Comparison of ENCODE assay signal across 1 cellular context in the genomic region with DNA sequence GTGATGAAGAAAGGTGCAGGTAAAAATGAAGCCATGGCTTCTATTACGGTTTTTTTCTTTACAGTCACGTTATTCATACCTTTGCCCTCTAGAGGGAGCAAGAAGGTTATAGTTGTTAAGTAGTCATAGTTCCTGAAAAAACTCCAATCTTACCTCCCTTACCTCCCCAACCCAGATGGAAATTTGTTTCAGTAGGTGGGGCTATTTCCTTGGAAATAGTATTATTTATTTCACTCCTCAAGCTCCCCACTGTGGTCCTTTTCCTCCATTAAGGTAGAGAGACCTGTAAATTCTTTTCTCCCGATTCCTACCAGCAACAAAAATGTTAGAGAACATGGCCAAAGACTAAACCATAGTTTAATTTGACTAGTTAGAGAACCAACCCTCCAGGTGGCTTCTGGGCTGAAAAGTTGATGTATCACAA.
A peak's percentile ranks its signal among the peaks of the same experiment; 100 is the strongest.
TF ChIP-seq lines count a peak whose summit lies in the region.

No MANE protein-coding gene starts in this region.

TF ChIP-seq in K562, 482 proteins besides CTCF, POLR2A, EP300 and RAD21 (continued from another document):
- TF ChIP-seq, protein P1, sequence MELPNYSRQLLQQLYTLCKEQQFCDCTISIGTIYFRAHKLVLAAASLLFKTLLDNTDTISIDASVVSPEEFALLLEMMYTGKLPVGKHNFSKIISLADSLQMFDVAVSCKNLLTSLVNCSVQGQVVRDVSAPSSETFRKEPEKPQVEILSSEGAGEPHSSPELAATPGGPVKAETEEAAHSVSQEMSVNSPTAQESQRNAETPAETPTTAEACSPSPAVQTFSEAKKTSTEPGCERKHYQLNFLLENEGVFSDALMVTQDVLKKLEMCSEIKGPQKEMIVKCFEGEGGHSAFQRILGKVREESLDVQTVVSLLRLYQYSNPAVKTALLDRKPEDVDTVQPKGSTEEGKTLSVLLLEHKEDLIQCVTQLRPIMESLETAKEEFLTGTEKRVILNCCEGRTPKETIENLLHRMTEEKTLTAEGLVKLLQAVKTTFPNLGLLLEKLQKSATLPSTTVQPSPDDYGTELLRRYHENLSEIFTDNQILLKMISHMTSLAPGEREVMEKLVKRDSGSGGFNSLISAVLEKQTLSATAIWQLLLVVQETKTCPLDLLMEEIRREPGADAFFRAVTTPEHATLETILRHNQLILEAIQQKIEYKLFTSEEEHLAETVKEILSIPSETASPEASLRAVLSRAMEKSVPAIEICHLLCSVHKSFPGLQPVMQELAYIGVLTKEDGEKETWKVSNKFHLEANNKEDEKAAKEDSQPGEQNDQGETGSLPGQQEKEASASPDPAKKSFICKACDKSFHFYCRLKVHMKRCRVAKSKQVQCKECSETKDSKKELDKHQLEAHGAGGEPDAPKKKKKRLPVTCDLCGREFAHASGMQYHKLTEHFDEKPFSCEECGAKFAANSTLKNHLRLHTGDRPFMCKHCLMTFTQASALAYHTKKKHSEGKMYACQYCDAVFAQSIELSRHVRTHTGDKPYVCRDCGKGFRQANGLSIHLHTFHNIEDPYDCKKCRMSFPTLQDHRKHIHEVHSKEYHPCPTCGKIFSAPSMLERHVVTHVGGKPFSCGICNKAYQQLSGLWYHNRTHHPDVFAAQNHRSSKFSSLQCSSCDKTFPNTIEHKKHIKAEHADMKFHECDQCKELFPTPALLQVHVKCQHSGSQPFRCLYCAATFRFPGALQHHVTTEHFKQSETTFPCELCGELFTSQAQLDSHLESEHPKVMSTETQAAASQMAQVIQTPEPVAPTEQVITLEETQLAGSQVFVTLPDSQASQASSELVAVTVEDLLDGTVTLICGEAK (IDR thresholded peaks at IDR 0.05) = no peak
- TF ChIP-seq, protein P1 (CRISPR knock-in tag; IDR thresholded peaks at IDR 0.05) = no peak
- TF ChIP-seq, protein P2, sequence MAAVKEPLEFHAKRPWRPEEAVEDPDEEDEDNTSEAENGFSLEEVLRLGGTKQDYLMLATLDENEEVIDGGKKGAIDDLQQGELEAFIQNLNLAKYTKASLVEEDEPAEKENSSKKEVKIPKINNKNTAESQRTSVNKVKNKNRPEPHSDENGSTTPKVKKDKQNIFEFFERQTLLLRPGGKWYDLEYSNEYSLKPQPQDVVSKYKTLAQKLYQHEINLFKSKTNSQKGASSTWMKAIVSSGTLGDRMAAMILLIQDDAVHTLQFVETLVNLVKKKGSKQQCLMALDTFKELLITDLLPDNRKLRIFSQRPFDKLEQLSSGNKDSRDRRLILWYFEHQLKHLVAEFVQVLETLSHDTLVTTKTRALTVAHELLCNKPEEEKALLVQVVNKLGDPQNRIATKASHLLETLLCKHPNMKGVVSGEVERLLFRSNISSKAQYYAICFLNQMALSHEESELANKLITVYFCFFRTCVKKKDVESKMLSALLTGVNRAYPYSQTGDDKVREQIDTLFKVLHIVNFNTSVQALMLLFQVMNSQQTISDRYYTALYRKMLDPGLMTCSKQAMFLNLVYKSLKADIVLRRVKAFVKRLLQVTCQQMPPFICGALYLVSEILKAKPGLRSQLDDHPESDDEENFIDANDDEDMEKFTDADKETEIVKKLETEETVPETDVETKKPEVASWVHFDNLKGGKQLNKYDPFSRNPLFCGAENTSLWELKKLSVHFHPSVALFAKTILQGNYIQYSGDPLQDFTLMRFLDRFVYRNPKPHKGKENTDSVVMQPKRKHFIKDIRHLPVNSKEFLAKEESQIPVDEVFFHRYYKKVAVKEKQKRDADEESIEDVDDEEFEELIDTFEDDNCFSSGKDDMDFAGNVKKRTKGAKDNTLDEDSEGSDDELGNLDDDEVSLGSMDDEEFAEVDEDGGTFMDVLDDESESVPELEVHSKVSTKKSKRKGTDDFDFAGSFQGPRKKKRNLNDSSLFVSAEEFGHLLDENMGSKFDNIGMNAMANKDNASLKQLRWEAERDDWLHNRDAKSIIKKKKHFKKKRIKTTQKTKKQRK (IDR thresholded peaks at IDR 0.05; ENCODE audit: borderline replicate concordance, low read depth, low read length) = no peak
- no peak for TF ChIP-seq TCFL5 (CRISPR knock-in tag; conservative IDR thresholded peaks at IDR 0.05)
- TF ChIP-seq, protein P3, sequence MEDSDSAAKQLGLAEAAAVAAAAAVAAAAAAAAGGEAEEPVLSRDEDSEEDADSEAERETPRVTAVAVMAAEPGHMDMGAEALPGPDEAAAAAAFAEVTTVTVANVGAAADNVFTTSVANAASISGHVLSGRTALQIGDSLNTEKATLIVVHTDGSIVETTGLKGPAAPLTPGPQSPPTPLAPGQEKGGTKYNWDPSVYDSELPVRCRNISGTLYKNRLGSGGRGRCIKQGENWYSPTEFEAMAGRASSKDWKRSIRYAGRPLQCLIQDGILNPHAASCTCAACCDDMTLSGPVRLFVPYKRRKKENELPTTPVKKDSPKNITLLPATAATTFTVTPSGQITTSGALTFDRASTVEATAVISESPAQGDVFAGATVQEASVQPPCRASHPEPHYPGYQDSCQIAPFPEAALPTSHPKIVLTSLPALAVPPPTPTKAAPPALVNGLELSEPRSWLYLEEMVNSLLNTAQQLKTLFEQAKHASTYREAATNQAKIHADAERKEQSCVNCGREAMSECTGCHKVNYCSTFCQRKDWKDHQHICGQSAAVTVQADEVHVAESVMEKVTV (CRISPR knock-in tag; IDR thresholded peaks at IDR 0.05) = peak; percentile 21; the same call in 1 of the 2 replicates
- TF ChIP-seq, protein P4, sequence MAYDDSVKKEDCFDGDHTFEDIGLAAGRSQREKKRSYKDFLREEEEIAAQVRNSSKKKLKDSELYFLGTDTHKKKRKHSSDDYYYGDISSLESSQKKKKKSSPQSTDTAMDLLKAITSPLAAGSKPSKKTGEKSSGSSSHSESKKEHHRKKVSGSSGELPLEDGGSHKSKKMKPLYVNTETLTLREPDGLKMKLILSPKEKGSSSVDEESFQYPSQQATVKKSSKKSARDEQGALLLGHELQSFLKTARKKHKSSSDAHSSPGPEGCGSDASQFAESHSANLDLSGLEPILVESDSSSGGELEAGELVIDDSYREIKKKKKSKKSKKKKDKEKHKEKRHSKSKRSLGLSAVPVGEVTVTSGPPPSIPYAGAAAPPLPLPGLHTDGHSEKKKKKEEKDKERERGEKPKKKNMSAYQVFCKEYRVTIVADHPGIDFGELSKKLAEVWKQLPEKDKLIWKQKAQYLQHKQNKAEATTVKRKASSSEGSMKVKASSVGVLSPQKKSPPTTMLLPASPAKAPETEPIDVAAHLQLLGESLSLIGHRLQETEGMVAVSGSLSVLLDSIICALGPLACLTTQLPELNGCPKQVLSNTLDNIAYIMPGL (CRISPR knock-in tag; IDR thresholded peaks at IDR 0.05) = no peak
- no peak for TF ChIP-seq ZNF717 (CRISPR knock-in tag; IDR thresholded peaks at IDR 0.05)
- no peak for TF ChIP-seq ZNF12 (CRISPR knock-in tag; IDR thresholded peaks at IDR 0.05)
- no peak for TF ChIP-seq TSC22D4 (tag; IDR thresholded peaks at IDR 0.05)
- TF ChIP-seq, protein P5, sequence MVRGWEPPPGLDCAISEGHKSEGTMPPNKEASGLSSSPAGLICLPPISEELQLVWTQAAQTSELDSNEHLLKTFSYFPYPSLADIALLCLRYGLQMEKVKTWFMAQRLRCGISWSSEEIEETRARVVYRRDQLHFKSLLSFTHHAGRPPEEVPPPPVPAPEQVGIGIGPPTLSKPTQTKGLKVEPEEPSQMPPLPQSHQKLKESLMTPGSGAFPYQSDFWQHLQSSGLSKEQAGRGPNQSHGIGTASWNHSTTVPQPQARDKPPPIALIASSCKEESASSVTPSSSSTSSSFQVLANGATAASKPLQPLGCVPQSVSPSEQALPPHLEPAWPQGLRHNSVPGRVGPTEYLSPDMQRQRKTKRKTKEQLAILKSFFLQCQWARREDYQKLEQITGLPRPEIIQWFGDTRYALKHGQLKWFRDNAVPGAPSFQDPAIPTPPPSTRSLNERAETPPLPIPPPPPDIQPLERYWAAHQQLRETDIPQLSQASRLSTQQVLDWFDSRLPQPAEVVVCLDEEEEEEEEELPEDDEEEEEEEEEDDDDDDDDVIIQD (CRISPR knock-in tag; IDR thresholded peaks at IDR 0.05) = no peak
- no peak for TF ChIP-seq MCM3 (IDR thresholded peaks at IDR 0.05)
- no peak for TF ChIP-seq SMC3 (conservative IDR thresholded peaks at IDR 0.05; ENCODE audit: insufficient read depth, low read depth, low read length)
- TF ChIP-seq GATAD2A (IDR thresholded peaks at IDR 0.05) = no peak
